ENCODE assay signal across 8 cellular contexts in the genomic region with DNA sequence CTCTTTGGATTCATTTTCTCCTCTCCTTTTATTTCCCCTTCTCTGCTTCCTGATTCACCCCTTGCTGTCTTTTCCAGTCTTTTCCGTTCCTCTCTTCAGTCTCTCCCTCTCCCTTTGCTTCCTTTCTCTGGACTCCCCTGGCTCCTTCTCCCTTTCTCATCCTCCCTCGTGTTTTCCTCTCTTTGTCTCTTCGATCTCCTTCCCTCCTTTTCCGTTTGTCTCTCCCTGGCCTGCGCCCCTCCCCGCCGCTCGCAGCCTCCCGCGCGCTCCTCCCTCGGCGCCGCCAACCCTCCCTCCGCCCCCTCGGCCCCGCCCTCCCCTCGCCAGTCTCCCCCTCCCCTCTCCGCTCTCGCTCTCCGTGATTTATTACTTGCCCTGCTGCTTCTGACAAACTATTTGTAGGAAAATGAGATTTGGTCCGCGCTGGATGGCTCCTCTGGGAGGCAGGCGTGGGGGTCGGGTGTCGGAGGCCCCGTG. TPM values are rescaled to one million over a fixed set of nuclear protein-coding genes. Genes with fewer than 3 reads are reported as not detected.
DNase-seq lines count a peak whose midpoint lies in the region; ATAC-seq and TF ChIP-seq lines count a peak whose summit lies in the region.

No MANE protein-coding gene starts in this region.

- peak overlapping the region; percentile 8 for H3K4me3 ChIP-seq in CD8-positive, alpha-beta T cell (ENCODE audit: low read depth, low read length)
- H3K4me3 ChIP-seq in Panc1 (ENCODE audit: low read depth in 2 of 2, low read length in 2 of 2) (peak overlapping the region; percentile 45 to 63), trophoblast cell (ENCODE audit: low read depth, low read length) (no peak overlapping the region), uterus (peak overlapping the region; percentile 27)

- no peak overlapping the region for H2BK12ac ChIP-seq in trophoblast cell (ENCODE audit: low read length)

- no peaks in the 10 kb centered on the region for H3K4me1 ChIP-seq in CD8-positive, alpha-beta T cell (ENCODE audit: insufficient read depth, low read length)
- H3K4me1 ChIP-seq in Panc1 (ENCODE audit: control insufficient read depth, insufficient read depth, low read length) (peaks cover 2% of the 10 kb centered on the region; the same call in 1 of the 2 replicates), trophoblast cell (ENCODE audit: control insufficient read depth in 1 of 2, insufficient read depth in 2 of 2, low read length in 2 of 2) (peaks cover 4% of the 10 kb centered on the region in 2 experiments), uterus (no peaks in the 10 kb centered on the region)

- no peaks in the 10 kb centered on the region for H3K36me3 ChIP-seq in CD8-positive, alpha-beta T cell (ENCODE audit: insufficient read depth, low read length)
- H3K36me3 ChIP-seq in Panc1 (ENCODE audit: control insufficient read depth, insufficient read depth, low read length) (no peaks in the 10 kb centered on the region), trophoblast cell (ENCODE audit: control insufficient read depth in 1 of 2, insufficient read depth in 2 of 2, low read length in 2 of 2) (no peaks in the 10 kb centered on the region), uterus (no peaks in the 10 kb centered on the region)

- no peaks in the 10 kb centered on the region for H3K79me2 ChIP-seq in trophoblast cell (ENCODE audit: control insufficient read depth, insufficient read depth, low read length, poor library complexity)

- CTCF ChIA-PET in CD8-positive, alpha-beta T cell (lab: Charles Lee), result no interaction called here
- CTCF ChIA-PET in Panc1 (lab: Charles Lee), result no interaction called here

- H3K27ac Mint-ChIP-seq in CD8-positive, alpha-beta T cell, result no peak overlapping the region
- H3K27ac Mint-ChIP-seq in glutamatergic neuron (ENCODE audit: unreplicated experiment), result peak overlapping the region; percentile 100

- peaks cover 10% of the 10 kb centered on the region for H3K27me3 Mint-ChIP-seq in CD8-positive, alpha-beta T cell (ENCODE audit: low read depth)
- H3K27me3 Mint-ChIP-seq in glutamatergic neuron (ENCODE audit: unreplicated experiment), result peaks cover 13% of the 10 kb centered on the region

- H2BK5ac ChIP-seq in trophoblast cell (ENCODE audit: low read depth, low read length, poor library complexity), result no peak overlapping the region

- intact Hi-C loops in CD8-positive, alpha-beta T cell (cut with DNase I, micrococcal nuclease), result no loop called here
- intact Hi-C loops in Panc1 (cut with micrococcal nuclease; ENCODE audit: unreplicated experiment), result no loop called here
- intact Hi-C loops in uterus (cut with DNase I; ENCODE audit: low total_unique reads), result no loop called here

- H3K9ac ChIP-seq in trophoblast cell (ENCODE audit: low read length), result no peak overlapping the region

- no peak overlapping the region for H4K12ac ChIP-seq in trophoblast cell (ENCODE audit: low read depth, low read length)

- H3K4me1 Mint-ChIP-seq in CD8-positive, alpha-beta T cell (ENCODE audit: low read depth), result peaks cover 12% of the 10 kb centered on the region
- H3K4me1 Mint-ChIP-seq in glutamatergic neuron (ENCODE audit: low read depth, unreplicated experiment), result peaks cover 22% of the 10 kb centered on the region

- no peak overlapping the region for H2AFZ ChIP-seq in trophoblast cell (ENCODE audit: insufficient read depth, low read length, poor library complexity)

- peak overlapping the region; percentile 28 for H4K8ac ChIP-seq in trophoblast cell (ENCODE audit: low read depth, low read length)

- H3K18ac ChIP-seq in trophoblast cell (ENCODE audit: low read length), result no peak overlapping the region

- ATAC-seq in CD8-positive, alpha-beta T cell, result peak; percentile 73
- ATAC-seq in Panc1, result peak; percentile 88
- no peak for ATAC-seq in HG03378 (IDR thresholded peaks at IDR 0.05; ENCODE audit: unreplicated experiment)

- H3K27ac ChIP-seq in CD8-positive, alpha-beta T cell (ENCODE audit: low read depth, low read length), result no peak overlapping the region
- H3K27ac ChIP-seq in Panc1 (ENCODE audit: low read length), result peak overlapping the region; percentile 60
- H3K27ac ChIP-seq in trophoblast cell (ENCODE audit: low read depth, low read length), result no peak overlapping the region
- peak overlapping the region; percentile 56 to 64 for H3K27ac ChIP-seq in uterus

- WGBS in trophoblast cell (ENCODE audit: extremely low coverage, insufficient coverage, insufficient read length), result no CpG with 5 or more reads among the region's 27 CpGs

- POLR2A ChIA-PET in CD8-positive, alpha-beta T cell (lab: Charles Lee), result no interaction called here
- POLR2A ChIA-PET in Panc1 (lab: Charles Lee), result no interaction called here

- H2BK120ac ChIP-seq in trophoblast cell (ENCODE audit: insufficient read depth, low read length, poor library complexity), result no peak overlapping the region

- H3K4me3 Mint-ChIP-seq in CD8-positive, alpha-beta T cell, result peak overlapping the region; percentile 69
- H3K4me3 Mint-ChIP-seq in glutamatergic neuron (ENCODE audit: unreplicated experiment), result peak overlapping the region; percentile 96

- no peaks in the 10 kb centered on the region for H3K79me1 ChIP-seq in trophoblast cell (ENCODE audit: low read length)

- H3K27me3 ChIP-seq in CD8-positive, alpha-beta T cell (ENCODE audit: insufficient read depth, low read length), result no peaks in the 10 kb centered on the region
- H3K27me3 ChIP-seq in Panc1 (ENCODE audit: control insufficient read depth, insufficient read depth, low read length), result no peaks in the 10 kb centered on the region
- H3K27me3 ChIP-seq in trophoblast cell (ENCODE audit: insufficient read depth, low read length), result no peaks in the 10 kb centered on the region
- H3K27me3 ChIP-seq in uterus, result no peaks in the 10 kb centered on the region

- H3K9me3 ChIP-seq in CD8-positive, alpha-beta T cell (ENCODE audit: low read length), result no peaks in the 10 kb centered on the region
- no peaks in the 10 kb centered on the region for H3K9me3 ChIP-seq in Panc1 (ENCODE audit: control insufficient read depth, insufficient read depth, low read depth, low read length)
- no peaks in the 10 kb centered on the region for H3K9me3 ChIP-seq in trophoblast cell (ENCODE audit: insufficient read depth, low read depth, low read length)
- H3K9me3 ChIP-seq in uterus, result no peaks in the 10 kb centered on the region

- no peaks in the 10 kb centered on the region for H3K9me3 Mint-ChIP-seq in CD8-positive, alpha-beta T cell
- H3K9me3 Mint-ChIP-seq in glutamatergic neuron (ENCODE audit: unreplicated experiment), result peaks cover 8% of the 10 kb centered on the region

- BruUV-seq in Panc1 (replicated peaks; lab: Mats Ljungman, UMichigan), result no TSS peak

- H3K23ac ChIP-seq in trophoblast cell (ENCODE audit: low read length), result no peak overlapping the region

- H4K91ac ChIP-seq in trophoblast cell (ENCODE audit: low read depth, low read length), result no peak overlapping the region

- no peak overlapping the region for H2AK5ac ChIP-seq in trophoblast cell (ENCODE audit: low read length)

- no peak for TF ChIP-seq POLR2A in uterus (IDR thresholded peaks at IDR 0.05)

- no peak for TF ChIP-seq CTCF in CD8-positive, alpha-beta T cell (IDR thresholded peaks at IDR 0.05)
- TF ChIP-seq CTCF in Panc1 (IDR thresholded peaks at IDR 0.05) (no peak), glutamatergic neuron (IDR thresholded peaks at IDR 0.05; ENCODE audit: partially characterized antibody, unreplicated experiment) (no peak), uterus (IDR thresholded peaks at IDR 0.05) (no peak)

- H3K36me3 Mint-ChIP-seq in CD8-positive, alpha-beta T cell, result no peaks in the 10 kb centered on the region
- peaks cover 3% of the 10 kb centered on the region for H3K36me3 Mint-ChIP-seq in glutamatergic neuron (ENCODE audit: unreplicated experiment)

- no peak overlapping the region for H3K4ac ChIP-seq in trophoblast cell (ENCODE audit: low read depth, low read length)

- in situ Hi-C loops in Panc1 (cut with HindIII; ENCODE audit: low pct_unique_long_range_greater_than_20kb, low sequenced_read_pairs), result no loop called here

- H3K14ac ChIP-seq in trophoblast cell (ENCODE audit: low read length), result no peak overlapping the region

- H3K4me2 ChIP-seq in trophoblast cell (ENCODE audit: low read length), result peak overlapping the region; percentile 79

- peak in 5 of 7 experiments; percentile 8 to 57 (median 30) for DNase-seq in CD8-positive, alpha-beta T cell
- peak; percentile 82 for DNase-seq in HuH-7.5 (ENCODE audit: low spot score)
- DNase-seq in Panc1 (ENCODE audit: low read depth, low spot score), result no peak
- DNase-seq in activated naive CD4-positive, alpha-beta T cell treated with Interleukin-2 at 50 U/mL for 16 hours, result peak; percentile 35
- peak; percentile 82 for DNase-seq in glutamatergic neuron
- peak in 1 of 2 donors; percentile 38 for DNase-seq in trophoblast cell
- DNase-seq in uterus, result peak; percentile 33 to 49

RNA-seq across cellular contexts. Expression of a gene that starts 46.0 kb away (rescaled TPM):
- total RNA-seq in CD8-positive, alpha-beta T cell, result under 1 TPM; 0.08 to 0.35 TPM
- total RNA-seq in Panc1 (2021; ENCODE audit: unreplicated experiment) (0.15 TPM), glutamatergic neuron (ENCODE audit: unreplicated experiment) (1.4 TPM), uterus (10 to 100 TPM in 1 of 4 donors, 1 to 10 TPM in 3; 2.8 to 23.9 (median 6.0) TPM)
- polyA plus RNA-seq in Panc1 (2012; ENCODE audit: insufficient read length), result not detected
- polyA plus RNA-seq in trophoblast cell (2013), result not detected in 2 replicates

Comparison
In these comparisons a context has a peak if more than half of its experiments do, and no peak if none do; other contexts are left out.
1. H3K27ac ChIP-seq: peak in Panc1 (single experiment) and uterus (2 of 2); none in CD8-positive, alpha-beta T cell (single experiment) and trophoblast cell (single experiment).